ENCODE assay signal across 20 cellular contexts in genomic region chr15:38878946-38879345, GRCh38.
DNase-seq lines count a peak whose midpoint lies in the region; TF ChIP-seq lines count a peak whose summit lies in the region.
"Had no signal": no experiment of that assay in that cellular context is flagged by ENCODE, and none has a peak within 500 bp of the region (broad histone marks: within the 10 kb centered on the region; RNA-seq: fewer than 3 reads in every experiment).

No MANE protein-coding gene starts in this region.

- H3K79me2 ChIP-seq in GM23248 (ENCODE audit: insufficient read depth): no peaks in the 10 kb centered on the region

- in situ Hi-C loops in GM23248 (cut with MboI): no loop called here

- 68 to 78% methylated on average over 2 of the region's 2 CpGs for WGBS in GM23248 (ENCODE audit: low coverage in 1 of 2, low lambda C conversion rate in 2 of 2, missing lambda C conversion rate in 2 of 2), 2 experiments
- 45 to 72% methylated on average over 2 of the region's 2 CpGs for WGBS in esophagus squamous epithelium, 2 donors

- H4K20me1 ChIP-seq in GM23248 (ENCODE audit: insufficient read depth): no peaks in the 10 kb centered on the region

- no peaks in the 10 kb centered on the region for H3K9me3 ChIP-seq in GM23248 (ENCODE audit: low read depth)
- H3K9me3 ChIP-seq in esophagus squamous epithelium: no peaks in the 10 kb centered on the region
- H3K9me3 ChIP-seq: testis had no signal

- no peak for DNase-seq in GM23248
- DNase-seq in RPMI7951 (ENCODE audit: low read depth): peak; percentile 63
- no peak for DNase-seq in esophagus squamous epithelium (lab: John Stamatoyannopoulos, UW)
- no peak for DNase-seq in iPS-NIHi11 (ENCODE audit: low spot score)
- no peak for DNase-seq in head of caudate nucleus
- no peak for DNase-seq in stimulated activated CD4-positive, alpha-beta T cell treated with anti-CD3 and anti-CD28 coated beads, Interleukin-15, amount 100 ng/mL, for 24 hours
- no peak for DNase-seq in RKO (ENCODE audit: low spot score)
- DNase-seq: activated CD4-positive, alpha-beta T cell treated with anti-CD3 and anti-CD28 coated beads, Interleukin-2, amount 50 U/mL, for 48 hours; activated naive CD4-positive, alpha-beta T cell treated with Interleukin-2 at 50 U/mL for 16 hours; activated T-cell treated with anti-CD3 and anti-CD28 coated beads, Interleukin-2, amount 50 U/mL, for 1 hour; aorta; hypothalamus; kidney glomerular epithelial cell; mesendoderm; MM.1S; NCI-H2107; NK-92 treated with Interleukin-12 subunit alpha and Interleukin-12 subunit beta, amount 100 ng/mL, for 24 hours; stimulated activated CD4-positive, alpha-beta T cell treated with anti-CD3 and anti-CD28 coated beads, Interleukin-12 subunit alpha, Interleukin-12 subunit beta, amount 100 ng/mL, for 4 hours; testis had no signal

- H3K36me3 ChIP-seq in GM23248 (ENCODE audit: low read depth) (no peaks in the 10 kb centered on the region), esophagus squamous epithelium (no peaks in the 10 kb centered on the region)

- H2AFZ ChIP-seq in GM23248: no peak overlapping the region

- intact Hi-C loops in esophagus squamous epithelium (cut with DNase I) (no loop called here), head of caudate nucleus (cut with DNase I) (no loop called here)

- H3F3A ChIP-seq in GM23248 (ENCODE audit: insufficient read depth): peaks cover 43% of the 10 kb centered on the region

- no peak for TF ChIP-seq POLR2A in esophagus squamous epithelium (IDR thresholded peaks at IDR 0.05)

- no peak overlapping the region for H3K9ac ChIP-seq in GM23248

- no peak overlapping the region for H3K4me3 ChIP-seq in GM23248
- no peak overlapping the region for H3K4me3 ChIP-seq in esophagus squamous epithelium
- H3K4me3 ChIP-seq: testis had no signal

- peak overlapping the region; percentile 19; the same call in 1 of the 2 replicates for H3K27ac ChIP-seq in C4-2B
- peak overlapping the region; percentile 88 for H3K27ac ChIP-seq in GM23248
- peak overlapping the region in 3 of 4 donors; percentile 45 to 74 (median 73) for H3K27ac ChIP-seq in esophagus squamous epithelium
- H3K27ac ChIP-seq: testis had no signal

- H3K9me2 ChIP-seq in GM23248 (ENCODE audit: insufficient read depth): peaks cover 4% of the 10 kb centered on the region; the same call in 1 of the 2 replicates

- no peaks in the 10 kb centered on the region for H3K27me3 ChIP-seq in GM23248 (replicated peaks; ENCODE audit: insufficient read depth)
- H3K27me3 ChIP-seq in esophagus squamous epithelium: no peaks in the 10 kb centered on the region
- H3K27me3 ChIP-seq: testis had no signal

- H3K4me1 ChIP-seq in GM23248 (ENCODE audit: insufficient read depth): peaks cover 49% of the 10 kb centered on the region
- H3K4me1 ChIP-seq in esophagus squamous epithelium: peaks cover 0 to 23% (median 4%) of the 10 kb centered on the region in 3 donors
- H3K4me1 ChIP-seq: testis had no signal

- no peak overlapping the region for H3K4me2 ChIP-seq in GM23248 (ENCODE audit: unreplicated experiment)

- TF ChIP-seq CTCF in C4-2B (conservative IDR thresholded peaks at IDR 0.05) (no peak), esophagus squamous epithelium (IDR thresholded peaks at IDR 0.05) (no peak)

Comparison
In these comparisons a context has a peak if more than half of its experiments do, and no peak if none do; other contexts are left out.
1. H3K27ac ChIP-seq: peak in every context shown above with its lines; median percentile 88 in GM23248; 73 in esophagus squamous epithelium; 19 in C4-2B.